In genomic region chr11:6472934-6473333, GRCh38 we compare ENCODE assay signal across 1 cellular context.
TF ChIP-seq lines count a peak whose summit lies in the region.

No MANE protein-coding gene starts in this region.

TF ChIP-seq in H1, 55 proteins besides CTCF, POLR2A, EP300 and RAD21:
- TF ChIP-seq SIN3A (conservative IDR thresholded peaks at IDR 0.05 in 1 of 2, IDR thresholded peaks at IDR 0.05 in 1 of 2; ENCODE audit: low read depth in 1 of 2, low read length in 2 of 2) (no peak), MAFK (IDR thresholded peaks at IDR 0.05; ENCODE audit: low read depth, low read length) (no peak), SAP30 (IDR thresholded peaks at IDR 0.05; ENCODE audit: insufficient read depth, insufficient replicate concordance, low read length) (no peak), PHF8 (conservative IDR thresholded peaks at IDR 0.05; ENCODE audit: low read depth, low read length) (no peak)
TF ChIP-seq in H1: peak in this region for 0.
